21 cellular contexts compared by ENCODE assay signal in genomic region chr10:5469353-5470061, GRCh38. TPM values are rescaled to one million over a fixed set of nuclear protein-coding genes. Genes with fewer than 3 reads are reported as not detected.
DNase-seq lines count a peak whose midpoint lies in the region; ATAC-seq and TF ChIP-seq lines count a peak whose summit lies in the region.
"Had no signal": no experiment of that assay in that cellular context is flagged by ENCODE, and none has a peak within 500 bp of the region (broad histone marks: within the 10 kb centered on the region; RNA-seq: fewer than 3 reads in every experiment).

No MANE protein-coding gene starts in this region.

- 81% methylated on average over 15 of the region's 15 CpGs for WGBS in right cardiac atrium
- WGBS in hepatocyte (ENCODE audit: low lambda C conversion rate, missing lambda C conversion rate) = 88% methylated on average over 15 of the region's 15 CpGs
- WGBS in neuronal stem cell (ENCODE audit: extremely low coverage in 2 of 2, insufficient read length in 2 of 2, insufficient replicate concordance in 1 of 2), 2 donors = no CpG with 5 or more reads among the region's 15 CpGs
- WGBS in SK-N-SH (ENCODE audit: low lambda C conversion rate) = 93% methylated on average over 10 of the region's 15 CpGs

- POLR2A ChIA-PET in SK-N-SH (lab: Yijun Ruan, JAX) = no interaction called here

- peak overlapping the region; percentile 82 for H2AK5ac ChIP-seq in neuronal stem cell (ENCODE audit: low read depth, low read length)

- no peak for TF ChIP-seq CTCF in hepatocyte (IDR thresholded peaks at IDR 0.05; ENCODE audit: poor library complexity)
- no peak for TF ChIP-seq CTCF in coronary artery (IDR thresholded peaks at IDR 0.05)
- no peak for TF ChIP-seq CTCF in SK-N-SH (IDR thresholded peaks at IDR 0.05)

- H3K4ac ChIP-seq in neuronal stem cell (ENCODE audit: low read length) = no peak overlapping the region

- H3K27ac ChIP-seq in right cardiac atrium (ENCODE audit: low read length) = no peak overlapping the region
- H3K27ac ChIP-seq in hepatocyte = peak overlapping the region; percentile 94
- H3K27ac ChIP-seq in neuronal stem cell (replicated peaks; ENCODE audit: low read length) = no peak overlapping the region
- no peak overlapping the region for H3K27ac ChIP-seq in coronary artery
- no peak overlapping the region for H3K27ac ChIP-seq in SK-N-SH (ENCODE audit: low read depth in 2 of 2, low read length in 1 of 2)

- H3K4me1 Mint-ChIP-seq in stimulated activated memory B cell treated with anti-CD40 and anti-IgM and Interleukin-4, amounts not matched to agents 10 μg/mL and 1 μg/mL and 100 μg/mL, for 72 hours = no peaks in the 10 kb centered on the region

- H3K9me2 ChIP-seq in hepatocyte (replicated peaks; ENCODE audit: insufficient read depth) (no peaks in the 10 kb centered on the region), SK-N-SH (no peaks in the 10 kb centered on the region)

- no peak overlapping the region for H3K4me3 Mint-ChIP-seq in stimulated activated memory B cell treated with anti-CD40 and anti-IgM and Interleukin-4, amounts not matched to agents 10 μg/mL and 1 μg/mL and 100 μg/mL, for 72 hours

- H2BK5ac ChIP-seq in neuronal stem cell (ENCODE audit: low read length) = no peak overlapping the region

- no peak overlapping the region for H4K91ac ChIP-seq in neuronal stem cell (ENCODE audit: low read depth, low read length, poor library complexity)

- CTCF ChIA-PET in SK-N-SH (lab: Yijun Ruan, JAX) = interaction anchor here (2.8 kb wide), 1 partner anchor 28 kb away, joined by 11 read pairs; no protein-coding TSS in a partner anchor

- H3K9me3 ChIP-seq in right cardiac atrium (ENCODE audit: control insufficient read depth, low read length) = no peaks in the 10 kb centered on the region
- no peaks in the 10 kb centered on the region for H3K9me3 ChIP-seq in hepatocyte (ENCODE audit: low read depth)
- H3K9me3 ChIP-seq in neuronal stem cell (replicated peaks in 1 of 2; ENCODE audit: control insufficient read depth in 2 of 2, insufficient read depth in 1 of 2, low read depth in 1 of 2, low read length in 2 of 2) = peaks cover 5 to 9% of the 10 kb centered on the region in 2 donors
- no peaks in the 10 kb centered on the region for H3K9me3 ChIP-seq in SK-N-SH
- H3K9me3 ChIP-seq: MG63 had no signal

- TF ChIP-seq RAD21 in SK-N-SH (IDR thresholded peaks at IDR 0.05; ENCODE audit: low read length) = no peak

- ATAC-seq in right cardiac atrium (peak; percentile 16 to 25), left ventricle myocardium superior (no peak)
- ATAC-seq in stimulated activated memory B cell treated with anti-CD40 and anti-IgM and Interleukin-4, amounts not matched to agents 10 μg/mL and 1 μg/mL and 100 μg/mL, for 72 hours = peak; percentile 8
- ATAC-seq: HCT116 had no signal

- no peaks in the 10 kb centered on the region for H3K4me1 ChIP-seq in right cardiac atrium (ENCODE audit: control insufficient read depth, insufficient read depth, low read length)
- peaks cover 38% of the 10 kb centered on the region for H3K4me1 ChIP-seq in hepatocyte (ENCODE audit: insufficient read depth)
- peaks cover 7 to 13% of the 10 kb centered on the region in 2 donors for H3K4me1 ChIP-seq in neuronal stem cell (ENCODE audit: control insufficient read depth in 2 of 2, insufficient read depth in 1 of 2, low read depth in 1 of 2, low read length in 2 of 2)
- H3K4me1 ChIP-seq in SK-N-SH (ENCODE audit: control insufficient read depth in 1 of 2, insufficient read depth in 2 of 2, low read depth in 1 of 2, low read length in 1 of 2) = peaks cover 0 to 8% of the 10 kb centered on the region in 2 experiments; a peak in 1 of 4 replicates

- peaks cover 11% of the 10 kb centered on the region for H3K27me3 Mint-ChIP-seq in stimulated activated memory B cell treated with anti-CD40 and anti-IgM and Interleukin-4, amounts not matched to agents 10 μg/mL and 1 μg/mL and 100 μg/mL, for 72 hours

- no peak overlapping the region for H4K8ac ChIP-seq in neuronal stem cell (ENCODE audit: low read depth, low read length)

- H2AFZ ChIP-seq in hepatocyte (no peak overlapping the region), neuronal stem cell (ENCODE audit: low read length) (peak overlapping the region; percentile 35), SK-N-SH (ENCODE audit: low read depth) (no peak overlapping the region)

- no peak overlapping the region for H3K4me3 ChIP-seq in right cardiac atrium (ENCODE audit: low read length)
- no peak overlapping the region for H3K4me3 ChIP-seq in hepatocyte
- peak overlapping the region in 1 of 2 donors; percentile 47 for H3K4me3 ChIP-seq in neuronal stem cell (ENCODE audit: low read length in 2 of 2)
- H3K4me3 ChIP-seq in coronary artery = no peak overlapping the region
- no peak overlapping the region for H3K4me3 ChIP-seq in SK-N-SH (ENCODE audit: low read depth in 2 of 2, low read length in 1 of 2)
- H3K4me3 ChIP-seq: MG63 had no signal

- H3K79me2 ChIP-seq in hepatocyte (no peaks in the 10 kb centered on the region), SK-N-SH (ENCODE audit: insufficient read depth) (no peaks in the 10 kb centered on the region)

- peaks cover 6% of the 10 kb centered on the region for H3K9me3 Mint-ChIP-seq in stimulated activated memory B cell treated with anti-CD40 and anti-IgM and Interleukin-4, amounts not matched to agents 10 μg/mL and 1 μg/mL and 100 μg/mL, for 72 hours

- peak overlapping the region; percentile 57 for H3K18ac ChIP-seq in neuronal stem cell (ENCODE audit: low read length)

- no peak for TF ChIP-seq EP300 in SK-N-SH (IDR thresholded peaks at IDR 0.05; ENCODE audit: borderline replicate concordance in 1 of 2, low read depth in 1 of 2, low read length in 1 of 2)

- peak overlapping the region; percentile 37 for H3K23ac ChIP-seq in neuronal stem cell (ENCODE audit: low read depth, low read length, poor library complexity)

- no peak overlapping the region for H3K27ac Mint-ChIP-seq in stimulated activated memory B cell treated with anti-CD40 and anti-IgM and Interleukin-4, amounts not matched to agents 10 μg/mL and 1 μg/mL and 100 μg/mL, for 72 hours

- H3K27me3 ChIP-seq in right cardiac atrium (ENCODE audit: control insufficient read depth, insufficient read depth) = no peaks in the 10 kb centered on the region
- no peaks in the 10 kb centered on the region for H3K27me3 ChIP-seq in hepatocyte
- H3K27me3 ChIP-seq in neuronal stem cell (ENCODE audit: control insufficient read depth in 3 of 3, insufficient read depth in 3 of 3, low read depth in 1 of 3, low read length in 3 of 3) = no peaks in the 10 kb centered on the region
- H3K27me3 ChIP-seq in SK-N-SH (ENCODE audit: insufficient read depth) = no peaks in the 10 kb centered on the region
- H3K27me3 ChIP-seq: MG63 had no signal

- peak overlapping the region; percentile 83 for H2BK15ac ChIP-seq in neuronal stem cell (ENCODE audit: low read length)

- H2BK12ac ChIP-seq in neuronal stem cell (ENCODE audit: low read length) = no peak overlapping the region

- H3F3A ChIP-seq in SK-N-SH (replicated peaks; ENCODE audit: insufficient read depth) = no peaks in the 10 kb centered on the region

- H3K36me3 ChIP-seq in hepatocyte (replicated peaks; ENCODE audit: insufficient read depth, low read depth) = no peaks in the 10 kb centered on the region
- no peaks in the 10 kb centered on the region for H3K36me3 ChIP-seq in neuronal stem cell (replicated peaks in 1 of 2; ENCODE audit: control insufficient read depth in 2 of 2, insufficient read depth in 2 of 2, low read length in 2 of 2)
- no peaks in the 10 kb centered on the region for H3K36me3 ChIP-seq in SK-N-SH (replicated peaks in 1 of 2; ENCODE audit: control insufficient read depth in 1 of 2, insufficient read depth in 2 of 2, low read length in 1 of 2)
- H3K36me3 ChIP-seq: MG63 had no signal

- no peaks in the 10 kb centered on the region for H3K79me1 ChIP-seq in neuronal stem cell (ENCODE audit: low read depth, low read length)

- H3K9ac ChIP-seq in neuronal stem cell (ENCODE audit: low read depth, low read length, poor library complexity) (no peak overlapping the region), SK-N-SH (no peak overlapping the region)

- peak overlapping the region; percentile 9 for H3K14ac ChIP-seq in neuronal stem cell (ENCODE audit: low read length)

- intact Hi-C loops in right cardiac atrium (cut with DNase I) = no loop called here
- intact Hi-C loops in left ventricle myocardium superior (cut with micrococcal nuclease) = no loop called here

- H3K4me2 ChIP-seq in hepatocyte (no peak overlapping the region), neuronal stem cell (ENCODE audit: insufficient read depth, low read length, poor library complexity, severe bottlenecking) (no peak overlapping the region), SK-N-SH (no peak overlapping the region)

- H3K36me3 Mint-ChIP-seq in stimulated activated memory B cell treated with anti-CD40 and anti-IgM and Interleukin-4, amounts not matched to agents 10 μg/mL and 1 μg/mL and 100 μg/mL, for 72 hours = no peaks in the 10 kb centered on the region

- DNase-seq in right cardiac atrium = no peak
- no peak for DNase-seq in left ventricle myocardium superior
- DNase-seq in hepatocyte (ENCODE audit: low spot score) = no peak
- no peak for DNase-seq in neuronal stem cell (ENCODE audit: low spot score)
- DNase-seq in NCI-H1105 treated with DMSO at 0.1 percent for 48 hours (lab: John Stamatoyannopoulos, UW) = no peak
- DNase-seq in coronary artery (ENCODE audit: low spot score) = no peak
- no peak for DNase-seq in SK-N-SH
- DNase-seq: 8988T, DMS 273 treated with DMSO at 0.1 percent for 48 hours, DND-41, Kasumi-1, MG63, NCI-H1048, NCI-H2081 treated with DMSO at 0.1 percent for 48 hours, SIG-M5 had no signal

- H2BK120ac ChIP-seq in neuronal stem cell (ENCODE audit: low read depth, low read length) = no peak overlapping the region

- H4K20me1 ChIP-seq in hepatocyte (ENCODE audit: insufficient read depth, poor library complexity, severe bottlenecking) (no peaks in the 10 kb centered on the region), SK-N-SH (ENCODE audit: insufficient read depth) (no peaks in the 10 kb centered on the region)

RNA-seq across cellular contexts. Expression of gene CALML5, which starts 29.9 kb away (rescaled TPM):
- total RNA-seq in right cardiac atrium (not detected), left ventricle myocardium superior (not detected), hepatocyte (not detected in 2 replicates)
- polyA plus RNA-seq in right cardiac atrium (not detected), hepatocyte (not detected in 2 replicates), SK-N-SH (2012; rRNA removed) (not detected in 2 replicates)
- not detected for polyA plus RNA-seq in neuronal stem cell (2013, experiment 1 of 2)
- polyA plus RNA-seq in neuronal stem cell (2013, experiment 2 of 2) = not detected
- polyA plus RNA-seq in SK-N-SH (2012; cell fraction: cytosol; rRNA removed) = not detected in 2 replicates
- not detected in 2 replicates for polyA plus RNA-seq in SK-N-SH (2012; cell fraction: nucleus; rRNA removed)
- total RNA-seq: G401, NCI-H460, OCI-LY7 had no signal
- polyA plus RNA-seq: AG04450 had no signal

RNA-seq across cellular contexts. Expression of gene CALML3, which starts 55.3 kb away (rescaled TPM):
- total RNA-seq in right cardiac atrium = not detected
- not detected for polyA plus RNA-seq in right cardiac atrium
- total RNA-seq in left ventricle myocardium superior = not detected
- total RNA-seq in hepatocyte = not detected in 2 replicates
- not detected in 2 replicates for polyA plus RNA-seq in hepatocyte
- not detected for polyA plus RNA-seq in neuronal stem cell (2013, experiment 1 of 2)
- polyA plus RNA-seq in neuronal stem cell (2013, experiment 2 of 2) = not detected
- polyA plus RNA-seq in SK-N-SH (2012; rRNA removed) = not detected in 2 replicates
- not detected in 2 replicates for polyA plus RNA-seq in SK-N-SH (2012; cell fraction: cytosol; rRNA removed)
- not detected in 2 replicates for polyA plus RNA-seq in SK-N-SH (2012; cell fraction: nucleus; rRNA removed)
- total RNA-seq: G401, NCI-H460, OCI-LY7 had no signal
- polyA plus RNA-seq: AG04450 had no signal

RNA-seq across cellular contexts. Expression of gene NET1, which starts 57.1 kb away (rescaled TPM):
- 10 to 100 TPM; 16.2 to 26.6 (median 20.8) TPM for total RNA-seq in right cardiac atrium
- 6.7 TPM for polyA plus RNA-seq in right cardiac atrium
- total RNA-seq in left ventricle myocardium superior = 16.5 TPM
- total RNA-seq in hepatocyte = 96.4 and 99.8 TPM in 2 replicates
- 62.5 and 67.7 TPM in 2 replicates for polyA plus RNA-seq in hepatocyte
- 45.2 TPM for polyA plus RNA-seq in neuronal stem cell (2013, experiment 1 of 2)
- polyA plus RNA-seq in neuronal stem cell (2013, experiment 2 of 2) = 45.1 TPM
- polyA plus RNA-seq in SK-N-SH (2012; rRNA removed) = 4.7 and 5.0 TPM in 2 replicates
- polyA plus RNA-seq in SK-N-SH (2012; cell fraction: cytosol; rRNA removed) = 5.1 and 5.5 TPM in 2 replicates
- 2.5 and 2.7 TPM in 2 replicates for polyA plus RNA-seq in SK-N-SH (2012; cell fraction: nucleus; rRNA removed)
